Comparison of ENCODE assay signal across 12 cellular contexts in the genomic region with DNA sequence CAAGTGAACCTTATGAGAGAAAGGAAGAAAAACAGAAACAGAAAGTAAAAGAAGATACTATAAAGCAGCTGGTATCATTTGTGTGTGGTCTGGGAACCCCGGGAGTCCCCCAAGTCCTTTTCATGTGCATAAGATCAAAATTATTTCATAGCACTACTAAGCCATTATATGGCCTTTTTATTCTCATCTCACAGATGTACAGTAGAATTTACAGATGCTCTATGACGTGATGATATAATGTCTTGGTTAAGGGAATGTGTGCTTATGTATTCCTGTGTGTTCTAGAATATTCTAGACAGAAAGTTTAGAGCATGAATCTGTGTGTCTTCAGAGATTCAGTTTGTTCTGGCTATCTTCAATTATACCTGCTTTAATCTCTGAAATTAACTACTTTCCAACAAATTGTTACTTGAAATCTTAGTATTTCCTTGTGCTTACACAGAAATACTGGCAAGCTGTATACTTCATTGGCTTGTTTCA. TPM values are rescaled to one million over a fixed set of nuclear protein-coding genes. Genes with fewer than 3 reads are reported as not detected.
DNase-seq lines count a peak whose midpoint lies in the region; ATAC-seq and TF ChIP-seq lines count a peak whose summit lies in the region.
"Had no signal": no experiment of that assay in that cellular context is flagged by ENCODE, and none has a peak within 500 bp of the region (broad histone marks: within the 10 kb centered on the region; RNA-seq: fewer than 3 reads in every experiment).

No MANE protein-coding gene starts in this region.

- no peak for TF ChIP-seq CTCF in activated B cell treated with CpG ODN at 0.5 μM for 24 hours (IDR thresholded peaks at IDR 0.05)

- peak overlapping the region; percentile 43 for H3K27ac ChIP-seq in CD4-positive, CD25-positive, alpha-beta regulatory T cell (ENCODE audit: insufficient read depth, low read length, poor library complexity, severe bottlenecking)
- H3K27ac ChIP-seq: BLaER1, esophagus squamous epithelium had no signal

- H3K4me3 Mint-ChIP-seq in CD4-positive, CD25-positive, alpha-beta regulatory T cell, result peak overlapping the region; percentile 0 to 43 (median 10)
- H3K4me3 Mint-ChIP-seq in activated B cell treated with CpG ODN at 0.5 μM for 24 hours, result no peak overlapping the region

- peak overlapping the region; percentile 70 for H3K4me3 ChIP-seq in CD4-positive, CD25-positive, alpha-beta regulatory T cell (ENCODE audit: low read depth, low read length)
- H3K4me3 ChIP-seq: BLaER1, esophagus squamous epithelium had no signal

- peaks cover 9% of the 10 kb centered on the region for H3K4me1 ChIP-seq in CD4-positive, CD25-positive, alpha-beta regulatory T cell (ENCODE audit: control insufficient read depth, insufficient read depth, low read length, poor library complexity, severe bottlenecking)

- CTCF ChIA-PET in activated B cell treated with CpG ODN at 0.5 μM for 24 hours (lab: Charles Lee), result interaction anchor here (0.9 to 1.1 kb wide), 2 partner anchors 9 to 55 kb away, joined by 3 read pairs; a partner anchor contains a TSS

- H3K9me3 Mint-ChIP-seq in CD4-positive, CD25-positive, alpha-beta regulatory T cell, result no peaks in the 10 kb centered on the region
- no peaks in the 10 kb centered on the region for H3K9me3 Mint-ChIP-seq in activated B cell treated with CpG ODN at 0.5 μM for 24 hours

- peaks cover 11% of the 10 kb centered on the region for H3K36me3 Mint-ChIP-seq in CD4-positive, CD25-positive, alpha-beta regulatory T cell
- H3K36me3 Mint-ChIP-seq in activated B cell treated with CpG ODN at 0.5 μM for 24 hours (ENCODE audit: low read depth), result no peaks in the 10 kb centered on the region

- H3K36me3 ChIP-seq in CD4-positive, CD25-positive, alpha-beta regulatory T cell (ENCODE audit: control insufficient read depth, insufficient read depth, low read length), result no peaks in the 10 kb centered on the region

- no peaks in the 10 kb centered on the region for H3K27me3 Mint-ChIP-seq in CD4-positive, CD25-positive, alpha-beta regulatory T cell
- no peaks in the 10 kb centered on the region for H3K27me3 Mint-ChIP-seq in activated B cell treated with CpG ODN at 0.5 μM for 24 hours

- ATAC-seq in CD4-positive, CD25-positive, alpha-beta regulatory T cell (ENCODE audit: low read depth in 2 of 2), result peak; percentile 41 to 64
- peak; percentile 73 for ATAC-seq in GM19023 (IDR thresholded peaks at IDR 0.05; ENCODE audit: unreplicated experiment)
- peak; percentile 64 for ATAC-seq in HG02884 (IDR thresholded peaks at IDR 0.05; ENCODE audit: unreplicated experiment)
- peak; percentile 67 for ATAC-seq in activated B cell treated with CpG ODN at 0.5 μM for 24 hours (ENCODE audit: low read depth)

- no peaks in the 10 kb centered on the region for H3K27me3 ChIP-seq in CD4-positive, CD25-positive, alpha-beta regulatory T cell (ENCODE audit: control insufficient read depth, insufficient read depth, low read length)
- H3K27me3 ChIP-seq: BLaER1 had no signal

- H3K27ac Mint-ChIP-seq in CD4-positive, CD25-positive, alpha-beta regulatory T cell, result peak overlapping the region; percentile 26 to 32 (median 28)
- peak overlapping the region; percentile 24 for H3K27ac Mint-ChIP-seq in activated B cell treated with CpG ODN at 0.5 μM for 24 hours

- no peaks in the 10 kb centered on the region for H3K9me3 ChIP-seq in CD4-positive, CD25-positive, alpha-beta regulatory T cell (ENCODE audit: control insufficient read depth in 2 of 2, low read length in 2 of 2)
- H3K9me3 ChIP-seq: BLaER1, esophagus squamous epithelium had no signal

- intact Hi-C loops in activated B cell treated with CpG ODN at 0.5 μM for 24 hours (cut with micrococcal nuclease), result loop anchor here (2.0 kb wide), 2 partner anchors 19 to 21 kb away; no protein-coding TSS in a partner anchor

- H3K4me1 Mint-ChIP-seq in CD4-positive, CD25-positive, alpha-beta regulatory T cell, result peaks cover 4 to 26% (median 13%) of the 10 kb centered on the region in 4 donors
- peaks cover 20% of the 10 kb centered on the region for H3K4me1 Mint-ChIP-seq in activated B cell treated with CpG ODN at 0.5 μM for 24 hours

- POLR2A ChIA-PET in activated B cell treated with CpG ODN at 0.5 μM for 24 hours (lab: Charles Lee), result interaction anchor here (0.8 to 1.6 kb wide), 5 partner anchors 9 to 56 kb away, joined by 3 to 14 read pairs (median 4); a partner anchor contains a TSS

- peak in 1 of 3 donors; percentile 64 for DNase-seq in CD4-positive, CD25-positive, alpha-beta regulatory T cell
- no peak for DNase-seq in activated B cell treated with CpG ODN at 0.5 μM for 24 hours
- no peak for DNase-seq in 8988T
- DNase-seq in NCI-H2171 treated with DMSO at 0.1 percent for 48 hours (lab: John Stamatoyannopoulos, UW), result no peak
- DNase-seq in putamen (ENCODE audit: low spot score), result no peak
- no peak for DNase-seq in C1 segment of cervical spinal cord (lab: John Stamatoyannopoulos, UW)
- DNase-seq: esophagus squamous epithelium, NCI-H1417 treated with DMSO at 0.1 percent for 48 hours, SIG-M5 had no signal

RNA-seq across cellular contexts. Expression of a gene that starts 8.6 kb away (rescaled TPM):
- 100 TPM for total RNA-seq in CD4-positive, CD25-positive, alpha-beta regulatory T cell
- 100 to 1,000 TPM; 135 to 165 (median 137) TPM for polyA plus RNA-seq in CD4-positive, CD25-positive, alpha-beta regulatory T cell
- 98.2 and 123 TPM in 2 replicates for total RNA-seq in activated B cell treated with CpG ODN at 0.5 μM for 24 hours

RNA-seq across cellular contexts. Expression of a gene that starts 15.8 kb away (rescaled TPM):
- 125 TPM for total RNA-seq in CD4-positive, CD25-positive, alpha-beta regulatory T cell
- polyA plus RNA-seq in CD4-positive, CD25-positive, alpha-beta regulatory T cell, result 100 to 1,000 TPM; 254 to 386 (median 265) TPM
- total RNA-seq in activated B cell treated with CpG ODN at 0.5 μM for 24 hours, result 149 and 154 TPM in 2 replicates

RNA-seq across cellular contexts. Expression of a gene that starts 24.2 kb away (rescaled TPM):
- total RNA-seq in CD4-positive, CD25-positive, alpha-beta regulatory T cell, result 62.9 TPM
- polyA plus RNA-seq in CD4-positive, CD25-positive, alpha-beta regulatory T cell, result 100 to 1,000 TPM in 2 of 4 donors, 10 to 100 TPM in 2; 92.8 to 141 (median 115) TPM
- total RNA-seq in activated B cell treated with CpG ODN at 0.5 μM for 24 hours, result 113 and 128 TPM in 2 replicates

RNA-seq across cellular contexts. Expression of a gene that starts 24.4 kb away (rescaled TPM):
- total RNA-seq in CD4-positive, CD25-positive, alpha-beta regulatory T cell, result 21.0 TPM
- polyA plus RNA-seq in CD4-positive, CD25-positive, alpha-beta regulatory T cell, result 10 to 100 TPM; 22.5 to 30.9 (median 25.7) TPM
- 29.1 and 30.5 TPM in 2 replicates for total RNA-seq in activated B cell treated with CpG ODN at 0.5 μM for 24 hours

RNA-seq across cellular contexts. Expression of a gene that starts 27.8 kb away (rescaled TPM):
- total RNA-seq in CD4-positive, CD25-positive, alpha-beta regulatory T cell, result 2.4 TPM
- 1 to 10 TPM in 2 of 4 donors, under 1 TPM in 2; 0.49 to 1.6 (median 1.0) TPM for polyA plus RNA-seq in CD4-positive, CD25-positive, alpha-beta regulatory T cell
- 0.17 and 0.22 TPM in 2 replicates for total RNA-seq in activated B cell treated with CpG ODN at 0.5 μM for 24 hours
